15 cellular contexts compared by ENCODE assay signal in the genomic region with DNA sequence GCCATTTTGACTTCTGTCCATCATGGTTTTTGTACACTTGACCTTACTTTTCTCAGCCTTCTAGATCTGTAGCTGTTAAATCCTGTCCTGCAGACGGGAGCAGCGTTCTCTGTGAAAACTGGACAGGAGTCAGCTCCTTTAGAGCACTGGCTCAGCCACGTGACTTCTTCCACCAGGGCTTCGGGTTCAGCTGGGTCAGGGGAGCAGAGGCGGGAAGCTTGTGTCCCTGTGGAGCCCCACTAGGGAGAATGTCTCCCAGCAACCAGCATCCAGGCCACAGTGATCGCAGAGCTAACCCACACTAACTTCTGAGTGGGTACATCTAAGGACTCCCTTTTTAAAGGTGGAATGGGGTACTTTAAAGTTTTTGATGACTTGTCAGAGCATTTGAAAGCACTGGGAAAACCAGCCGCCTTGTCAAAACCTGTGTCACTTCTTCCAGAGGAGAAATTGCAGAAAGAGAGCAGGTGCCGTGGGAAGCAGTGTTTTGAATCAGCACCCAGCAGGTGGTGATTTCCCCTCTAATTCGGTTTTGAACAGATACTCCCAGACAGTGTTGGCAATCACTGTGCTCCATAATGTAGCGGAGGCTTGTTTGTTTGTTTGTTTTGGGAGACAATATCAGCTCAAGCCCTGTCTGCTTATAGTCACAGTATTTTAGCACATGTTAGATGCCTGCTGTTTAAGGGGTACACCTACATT. TPM values are rescaled to one million over a fixed set of nuclear protein-coding genes. Genes with fewer than 3 reads are reported as not detected.
DNase-seq lines count a peak whose midpoint lies in the region; ATAC-seq, FAIRE-seq and TF ChIP-seq lines count a peak whose summit lies in the region.
"Had no signal": no experiment of that assay in that cellular context is flagged by ENCODE, and none has a peak within 500 bp of the region (broad histone marks: within the 10 kb centered on the region; RNA-seq: fewer than 3 reads in every experiment).

No MANE protein-coding gene starts in this region.

- peaks cover 2% of the 10 kb centered on the region for H3K36me3 Mint-ChIP-seq in astrocyte (ENCODE audit: low read depth, unreplicated experiment)

- peak; percentile 58 to 92 (median 75) for ATAC-seq in right lobe of liver
- ATAC-seq in HepG2: no peak
- no peak for ATAC-seq in foreskin keratinocyte

- peak overlapping the region; percentile 76 for H3K4me3 Mint-ChIP-seq in astrocyte (ENCODE audit: unreplicated experiment)
- H3K4me3 Mint-ChIP-seq: activated CD4-positive, alpha-beta memory T cell treated with anti-CD3 and anti-CD28 coated beads, Interleukin-2, amount 10 ng/mL, durations not matched to agents 7 days and 5 days; activated naive CD8-positive, alpha-beta T cell treated with anti-CD3 and anti-CD28 coated beads, Interleukin-2, amount 10 ng/mL, durations not matched to agents 7 days and 5 days had no signal

- no peaks in the 10 kb centered on the region for H3K9me3 Mint-ChIP-seq in astrocyte (ENCODE audit: unreplicated experiment)

- peaks cover 0 to 29% (median 0%) of the 10 kb centered on the region in 4 donors for H3K4me1 ChIP-seq in right lobe of liver
- H3K4me1 ChIP-seq in HepG2 (ENCODE audit: insufficient read depth, low read length): peaks cover 20% of the 10 kb centered on the region
- peaks cover 21% of the 10 kb centered on the region for H3K4me1 ChIP-seq in astrocyte (ENCODE audit: insufficient read depth, low read length)
- peaks cover 8% of the 10 kb centered on the region for H3K4me1 ChIP-seq in foreskin keratinocyte
- H3K4me1 ChIP-seq in effector memory CD4-positive, alpha-beta T cell (ENCODE audit: control insufficient read depth, insufficient read depth, low read length, poor library complexity, severe bottlenecking): no peaks in the 10 kb centered on the region

- TF ChIP-seq RAD21 in HepG2 (CRISPR knock-in tag; IDR thresholded peaks at IDR 0.05): no peak

- intact Hi-C loops in right lobe of liver (cut with DNase I): no loop called here
- intact Hi-C loops in HepG2 (cut with micrococcal nuclease; ENCODE audit: unreplicated experiment): no loop called here

- peaks cover 64% of the 10 kb centered on the region for H3K4me1 Mint-ChIP-seq in astrocyte (ENCODE audit: low read depth, unreplicated experiment)

- POLR2A ChIA-PET in HepG2 (lab: Yijun Ruan, JAX): no interaction called here

- no peaks in the 10 kb centered on the region for H3K27me3 ChIP-seq in right lobe of liver
- no peaks in the 10 kb centered on the region for H3K27me3 ChIP-seq in HepG2 (ENCODE audit: control insufficient read depth in 1 of 2, insufficient read depth in 2 of 2, low read length in 2 of 2)
- no peaks in the 10 kb centered on the region for H3K27me3 ChIP-seq in astrocyte (ENCODE audit: insufficient read depth, low read length)
- no peaks in the 10 kb centered on the region for H3K27me3 ChIP-seq in foreskin keratinocyte
- no peaks in the 10 kb centered on the region for H3K27me3 ChIP-seq in effector memory CD4-positive, alpha-beta T cell (replicated peaks; ENCODE audit: control insufficient read depth, insufficient read depth, low read length, poor library complexity, severe bottlenecking)
- H3K27me3 ChIP-seq: BLaER1 treated with 17β-estradiol and CSF1 and Interleukin-3, amounts not matched to agents 10 nM and 100 nM; neutrophil; tibial nerve had no signal

- TF ChIP-seq POLR2A in right lobe of liver (IDR thresholded peaks at IDR 0.05) (no peak), HepG2 (IDR thresholded peaks at IDR 0.05; ENCODE audit: insufficient read depth in 1 of 2, low read depth in 2 of 2, low read length in 2 of 2) (no peak)

- no peaks in the 10 kb centered on the region for H4K20me1 ChIP-seq in HepG2 (ENCODE audit: insufficient read depth, low read length)
- no peaks in the 10 kb centered on the region for H4K20me1 ChIP-seq in astrocyte (ENCODE audit: insufficient read depth, low read length)

- H3K27ac Mint-ChIP-seq in astrocyte (ENCODE audit: unreplicated experiment): peak overlapping the region; percentile 99
- H3K27ac Mint-ChIP-seq: activated CD4-positive, alpha-beta memory T cell treated with anti-CD3 and anti-CD28 coated beads, Interleukin-2, amount 10 ng/mL, durations not matched to agents 7 days and 5 days; activated naive CD8-positive, alpha-beta T cell treated with anti-CD3 and anti-CD28 coated beads, Interleukin-2, amount 10 ng/mL, durations not matched to agents 7 days and 5 days had no signal

- no peak for TF ChIP-seq EP300 in HepG2 (IDR thresholded peaks at IDR 0.05; ENCODE audit: low read depth in 2 of 2, low read length in 2 of 2)
- no peak for TF ChIP-seq EP300 in HepG2 (CRISPR knock-in tag; IDR thresholded peaks at IDR 0.05; ENCODE audit: borderline replicate concordance)

- no peaks in the 10 kb centered on the region for H3K79me2 ChIP-seq in HepG2 (ENCODE audit: insufficient read depth, low read length)
- peaks cover 31% of the 10 kb centered on the region for H3K79me2 ChIP-seq in astrocyte (ENCODE audit: insufficient read depth, low read length)

- no TSS peak for BruUV-seq in HepG2 (replicated peaks; lab: Mats Ljungman, UMichigan)

- H3K9me3 ChIP-seq in right lobe of liver (no peaks in the 10 kb centered on the region), HepG2 (ENCODE audit: low read length) (no peaks in the 10 kb centered on the region), astrocyte (ENCODE audit: insufficient read depth, low read depth, low read length) (no peaks in the 10 kb centered on the region)
- no peaks in the 10 kb centered on the region for H3K9me3 ChIP-seq in effector memory CD4-positive, alpha-beta T cell (ENCODE audit: control insufficient read depth, low read length)
- H3K9me3 ChIP-seq: neutrophil, tibial nerve had no signal

- in situ Hi-C loops in HepG2 (cut with HindIII; ENCODE audit: extremely low pct_ligation_motif_present, low pct_unique_long_range_greater_than_20kb): no loop called here

- no peaks in the 10 kb centered on the region for H3K36me3 ChIP-seq in right lobe of liver
- no peaks in the 10 kb centered on the region; a peak in 1 of 5 replicates for H3K36me3 ChIP-seq in HepG2 (replicated peaks in 1 of 2; ENCODE audit: control insufficient read depth in 1 of 2, insufficient read depth in 2 of 2, low read length in 2 of 2)
- no peaks in the 10 kb centered on the region for H3K36me3 ChIP-seq in astrocyte (ENCODE audit: insufficient read depth, low read length)
- H3K36me3 ChIP-seq in effector memory CD4-positive, alpha-beta T cell (ENCODE audit: control insufficient read depth, insufficient read depth, low read length): no peaks in the 10 kb centered on the region
- H3K36me3 ChIP-seq: neutrophil, tibial nerve had no signal

- WGBS in right lobe of liver (ENCODE audit: insufficient coverage, low coverage, low lambda C conversion rate, missing lambda C conversion rate): 41% methylated on average over 10 of the region's 10 CpGs
- WGBS in HepG2 (ENCODE audit: low lambda C conversion rate): 91% methylated on average over 8 of the region's 10 CpGs

- no peak overlapping the region for H3K9ac ChIP-seq in HepG2 (ENCODE audit: insufficient read depth, low read depth, low read length)
- peak overlapping the region; percentile 47 for H3K9ac ChIP-seq in astrocyte (ENCODE audit: low read length)
- H3K9ac ChIP-seq: BLaER1 treated with 17β-estradiol and CSF1 and Interleukin-3, amounts not matched to agents 10 nM and 100 nM had no signal

- H3K27me3 Mint-ChIP-seq in astrocyte (ENCODE audit: low read depth, unreplicated experiment): no peaks in the 10 kb centered on the region
- H3K27me3 Mint-ChIP-seq: activated CD4-positive, alpha-beta memory T cell treated with anti-CD3 and anti-CD28 coated beads, Interleukin-2, amount 10 ng/mL, durations not matched to agents 7 days and 5 days; activated naive CD8-positive, alpha-beta T cell treated with anti-CD3 and anti-CD28 coated beads, Interleukin-2, amount 10 ng/mL, durations not matched to agents 7 days and 5 days had no signal

- H3K4me3 ChIP-seq in right lobe of liver (no peak overlapping the region), HepG2 (replicated peaks in 1 of 3; ENCODE audit: insufficient read depth in 1 of 3, low read depth in 2 of 3, low read length in 3 of 3) (no peak overlapping the region), astrocyte (ENCODE audit: insufficient read depth, low read depth, low read length) (peak overlapping the region; percentile 18)
- H3K4me3 ChIP-seq in effector memory CD4-positive, alpha-beta T cell (ENCODE audit: insufficient read depth, low read depth, low read length, poor library complexity, severe bottlenecking): no peak overlapping the region
- H3K4me3 ChIP-seq: BLaER1 treated with 17β-estradiol and CSF1 and Interleukin-3, amounts not matched to agents 10 nM and 100 nM; tibial nerve had no signal

- H2AFZ ChIP-seq in HepG2 (ENCODE audit: low read length) (no peak overlapping the region), astrocyte (ENCODE audit: low read depth, low read length) (no peak overlapping the region)

- CTCF ChIA-PET in HepG2 (lab: Yijun Ruan, JAX; ENCODE audit: low intra/inter-chr PET ratio, low total read pairs): no interaction called here

- DNase-seq in right lobe of liver (peak in 1 of 3 donors; percentile 69), HepG2 (ENCODE audit: low spot score) (no peak), astrocyte (ENCODE audit: low read depth) (no peak), kidney tubule cell (ENCODE audit: low spot score) (peak; percentile 32), mesenteric fat pad (ENCODE audit: low spot score) (no peak), foreskin keratinocyte (no peak), NCI-H2196 treated with DMSO at 0.1 percent for 48 hours (lab: John Stamatoyannopoulos, UW; ENCODE audit: unreplicated experiment) (no peak)
- DNase-seq in effector memory CD4-positive, alpha-beta T cell: no peak
- DNase-seq: activated CD4-positive, alpha-beta memory T cell treated with anti-CD3 and anti-CD28 coated beads, Interleukin-2, amount 10 ng/mL, durations not matched to agents 7 days and 5 days; activated naive CD8-positive, alpha-beta T cell treated with anti-CD3 and anti-CD28 coated beads, Interleukin-2, amount 10 ng/mL, durations not matched to agents 7 days and 5 days; NCI-H2029 had no signal

- no peak for TF ChIP-seq CTCF in right lobe of liver (IDR thresholded peaks at IDR 0.05)
- no peak for TF ChIP-seq CTCF in HepG2 (CRISPR knock-in tag; IDR thresholded peaks at IDR 0.05)
- TF ChIP-seq CTCF in astrocyte (IDR thresholded peaks at IDR 0.05; ENCODE audit: insufficient read depth, low read depth, low read length): no peak
- TF ChIP-seq CTCF in foreskin keratinocyte (conservative IDR thresholded peaks at IDR 0.05): no peak

- H3K27ac ChIP-seq in right lobe of liver: no peak overlapping the region
- H3K27ac ChIP-seq in HepG2 (ENCODE audit: extremely low read length, insufficient read depth, low read length): no peak overlapping the region
- peak overlapping the region; percentile 77 for H3K27ac ChIP-seq in astrocyte (ENCODE audit: low read depth, low read length)
- no peak overlapping the region for H3K27ac ChIP-seq in foreskin keratinocyte
- H3K27ac ChIP-seq in effector memory CD4-positive, alpha-beta T cell (ENCODE audit: insufficient read depth, low read length, poor library complexity, severe bottlenecking): no peak overlapping the region
- H3K27ac ChIP-seq: BLaER1 treated with 17β-estradiol and CSF1 and Interleukin-3, amounts not matched to agents 10 nM and 100 nM; HL-60; neutrophil had no signal

- FAIRE-seq in HepG2 (lab: Jason Lieb, UNC): no peak
- FAIRE-seq in astrocyte (lab: Jason Lieb, UNC): no peak

- H3K4me2 ChIP-seq in HepG2 (ENCODE audit: low read depth, low read length): no peak overlapping the region
- peak overlapping the region; percentile 78 for H3K4me2 ChIP-seq in astrocyte (ENCODE audit: low read length)
- H3K4me2 ChIP-seq: BLaER1 treated with 17β-estradiol and CSF1 and Interleukin-3, amounts not matched to agents 10 nM and 100 nM had no signal

RNA-seq across cellular contexts. Expression of a gene that starts 17.9 kb away (rescaled TPM):
- total RNA-seq in right lobe of liver (10 to 100 TPM; 39.8 to 55.6 (median 49.1) TPM), HepG2 (2016; rRNA removed; fragmentation: Illumina TruSeq; extraction: Trizol) (51.3 and 59.9 TPM in 2 replicates), astrocyte (30.0 and 40.1 TPM in 2 replicates), mesenteric fat pad (34.2 TPM), foreskin keratinocyte (38.2 and 38.3 TPM in 2 replicates)
- 27.8 and 33.3 TPM in 2 replicates for total RNA-seq in HepG2 (2016; cell fraction: cytosol; rRNA removed; fragmentation: Illumina TruSeq; extraction: Trizol; ENCODE audit: low read depth)
- total RNA-seq in HepG2 (2016; cell fraction: insoluble cytoplasmic fraction; rRNA removed; fragmentation: Illumina TruSeq; extraction: Trizol): 54.4 and 63.8 TPM in 2 replicates
- 39.9 and 46.1 TPM in 2 replicates for total RNA-seq in HepG2 (2016; cell fraction: membrane; rRNA removed; fragmentation: Illumina TruSeq; extraction: Trizol)
- 28.7 and 30.1 TPM in 2 replicates for total RNA-seq in HepG2 (2016; cell fraction: nucleus; rRNA removed; fragmentation: Illumina TruSeq; extraction: Trizol)
- polyA plus RNA-seq in HepG2 (2011; rRNA removed) (15.8 and 24.0 TPM in 2 replicates), foreskin keratinocyte (26.7 and 30.9 TPM in 2 replicates)
- 12.1 and 15.7 TPM in 2 replicates for polyA plus RNA-seq in HepG2 (2011; cell fraction: cytosol; rRNA removed)
- 6.4 and 7.9 TPM in 2 replicates for polyA plus RNA-seq in HepG2 (2011; cell fraction: nucleus; rRNA removed)
- 18.4 and 33.0 TPM in 2 replicates for polyA plus RNA-seq in HepG2 (2012)
- polyA plus RNA-seq in HepG2 (2016; cell fraction: cytosol; fragmentation: Illumina TruSeq; extraction: Trizol; ENCODE audit: low read depth): 24.4 and 28.5 TPM in 2 replicates
- 52.6 and 55.1 TPM in 2 replicates for polyA plus RNA-seq in HepG2 (2016; cell fraction: insoluble cytoplasmic fraction; fragmentation: Illumina TruSeq; extraction: Trizol; ENCODE audit: low read depth)
- 34.2 and 34.9 TPM in 2 replicates for polyA plus RNA-seq in HepG2 (2016; cell fraction: membrane; fragmentation: Illumina TruSeq; extraction: Trizol; ENCODE audit: low read depth)
- polyA plus RNA-seq in HepG2 (2016; cell fraction: nucleus; fragmentation: Illumina TruSeq; extraction: Trizol; ENCODE audit: insufficient read depth, low read depth): 30.6 and 34.6 TPM in 2 replicates
- 6.9 and 14.3 TPM in 2 replicates for polyA minus RNA-seq in HepG2 (2011; rRNA and poly(A)+ RNA removed; ENCODE audit: low replicate concordance)
- 14.5 and 18.7 TPM in 2 replicates for polyA minus RNA-seq in HepG2 (2011; cell fraction: cytosol; rRNA and poly(A)+ RNA removed)
- polyA minus RNA-seq in HepG2 (2011; cell fraction: nucleus; rRNA and poly(A)+ RNA removed): 25.6 and 25.8 TPM in 2 replicates

RNA-seq across cellular contexts. Expression of a gene that starts 46.8 kb away (rescaled TPM):
- total RNA-seq in right lobe of liver: 10 to 100 TPM; 41.3 to 53.5 (median 43.0) TPM
- 118 and 209 TPM in 2 replicates for total RNA-seq in HepG2 (2016; rRNA removed; fragmentation: Illumina TruSeq; extraction: Trizol)
- 59.5 and 67.0 TPM in 2 replicates for total RNA-seq in HepG2 (2016; cell fraction: cytosol; rRNA removed; fragmentation: Illumina TruSeq; extraction: Trizol; ENCODE audit: low read depth)
- 113 and 182 TPM in 2 replicates for total RNA-seq in HepG2 (2016; cell fraction: insoluble cytoplasmic fraction; rRNA removed; fragmentation: Illumina TruSeq; extraction: Trizol)
- 152 and 164 TPM in 2 replicates for total RNA-seq in HepG2 (2016; cell fraction: membrane; rRNA removed; fragmentation: Illumina TruSeq; extraction: Trizol)
- total RNA-seq in HepG2 (2016; cell fraction: nucleus; rRNA removed; fragmentation: Illumina TruSeq; extraction: Trizol): 67.2 and 75.9 TPM in 2 replicates
- polyA plus RNA-seq in HepG2 (2011; rRNA removed): 50.0 and 66.9 TPM in 2 replicates
- 45.9 and 56.3 TPM in 2 replicates for polyA plus RNA-seq in HepG2 (2011; cell fraction: cytosol; rRNA removed)
- polyA plus RNA-seq in HepG2 (2011; cell fraction: nucleus; rRNA removed): 15.4 and 18.5 TPM in 2 replicates
- 98.4 and 107 TPM in 2 replicates for polyA plus RNA-seq in HepG2 (2012)
- 84.6 and 85.9 TPM in 2 replicates for polyA plus RNA-seq in HepG2 (2016; cell fraction: cytosol; fragmentation: Illumina TruSeq; extraction: Trizol; ENCODE audit: low read depth)
- 184 and 200 TPM in 2 replicates for polyA plus RNA-seq in HepG2 (2016; cell fraction: insoluble cytoplasmic fraction; fragmentation: Illumina TruSeq; extraction: Trizol; ENCODE audit: low read depth)
- 141 and 148 TPM in 2 replicates for polyA plus RNA-seq in HepG2 (2016; cell fraction: membrane; fragmentation: Illumina TruSeq; extraction: Trizol; ENCODE audit: low read depth)
- polyA plus RNA-seq in HepG2 (2016; cell fraction: nucleus; fragmentation: Illumina TruSeq; extraction: Trizol; ENCODE audit: insufficient read depth, low read depth): 89.3 and 99.2 TPM in 2 replicates
- polyA minus RNA-seq in HepG2 (2011; rRNA and poly(A)+ RNA removed; ENCODE audit: low replicate concordance): 120 and 181 TPM in 2 replicates
- polyA minus RNA-seq in HepG2 (2011; cell fraction: cytosol; rRNA and poly(A)+ RNA removed): 78.0 and 91.8 TPM in 2 replicates
- polyA minus RNA-seq in HepG2 (2011; cell fraction: nucleus; rRNA and poly(A)+ RNA removed): 38.5 and 42.1 TPM in 2 replicates
- total RNA-seq in astrocyte: 227 and 241 TPM in 2 replicates
- total RNA-seq in mesenteric fat pad: 109 TPM
- 177 and 178 TPM in 2 replicates for total RNA-seq in foreskin keratinocyte
- 164 and 177 TPM in 2 replicates for polyA plus RNA-seq in foreskin keratinocyte

Comparison
In these comparisons a context has a peak if more than half of its experiments do, and no peak if none do; other contexts are left out.
1. ATAC-seq: peak in right lobe of liver (4 of 4); none in HepG2 (single experiment) and foreskin keratinocyte (single experiment).